22 cellular contexts compared by ENCODE assay signal in genomic region chr19:17129377-17129776, GRCh38. TPM values are rescaled to one million over a fixed set of nuclear protein-coding genes. Genes with fewer than 3 reads are reported as not detected.
DNase-seq lines count a peak whose midpoint lies in the region; ATAC-seq and TF ChIP-seq lines count a peak whose summit lies in the region.
"Had no signal": no experiment of that assay in that cellular context is flagged by ENCODE, and none has a peak within 500 bp of the region (broad histone marks: within the 10 kb centered on the region; RNA-seq: fewer than 3 reads in every experiment).

No MANE protein-coding gene starts in this region.

- H3K4me2 ChIP-seq in mammary epithelial cell (ENCODE audit: insufficient read depth, low read depth, low read length), result peak overlapping the region; percentile 36

- H3K9ac ChIP-seq in mammary epithelial cell (ENCODE audit: insufficient read depth, low read length), result no peak overlapping the region

- intact Hi-C loops in mammary epithelial cell (cut with micrococcal nuclease), result no loop called here
- intact Hi-C loops in MCF 10A (cut with micrococcal nuclease), result no loop called here
- intact Hi-C loops in tibial artery (cut with DNase I; ENCODE audit: low total_unique reads), result loop anchor here (2.0 kb wide), 1 partner anchor 13 kb away; no protein-coding TSS in a partner anchor

- H4K20me1 ChIP-seq in mammary epithelial cell (ENCODE audit: insufficient read depth, low read length), result no peaks in the 10 kb centered on the region

- no peaks in the 10 kb centered on the region for H3K27me3 Mint-ChIP-seq in MCF 10A (ENCODE audit: insufficient read depth, unreplicated experiment)
- H3K27me3 Mint-ChIP-seq in T-helper 17 cell, result no peaks in the 10 kb centered on the region
- H3K27me3 Mint-ChIP-seq: CD8-positive, alpha-beta memory T cell had no signal

- H3K36me3 Mint-ChIP-seq in MCF 10A (ENCODE audit: insufficient read depth, unreplicated experiment) (peaks cover 14% of the 10 kb centered on the region), T-helper 17 cell (ENCODE audit: low read depth) (no peaks in the 10 kb centered on the region)

- no peak overlapping the region for H3K27ac ChIP-seq in mammary epithelial cell (ENCODE audit: insufficient read depth, low read depth, low read length)
- peak overlapping the region; percentile 84 to 89 for H3K27ac ChIP-seq in tibial artery
- H3K27ac ChIP-seq: lower lobe of right lung, right atrium auricular region, upper lobe of right lung had no signal

- dilution Hi-C loops in mammary epithelial cell (cut with HindIII; ENCODE audit: low sequenced_read_pairs), result no loop called here

- H3K9me3 Mint-ChIP-seq in MCF 10A (ENCODE audit: unreplicated experiment), result no peaks in the 10 kb centered on the region
- H3K9me3 Mint-ChIP-seq: brain; CD8-positive, alpha-beta memory T cell had no signal

- DNase-seq in mammary epithelial cell (no peak), MCF 10A (ENCODE audit: unreplicated experiment) (no peak), T-helper 17 cell (no peak), epithelial cell of esophagus (ENCODE audit: low read depth) (peak; percentile 35), tibial artery (no peak), DMS79 (lab: John Stamatoyannopoulos, UW) (no peak)
- DNase-seq in activated effector memory CD4-positive, alpha-beta T cell treated with Interleukin-2 at 50 U/mL for 16 hours, result no peak
- no peak for DNase-seq in stimulated activated CD4-positive, alpha-beta T cell treated with anti-CD3 and anti-CD28 coated beads, Interleukin-15, amount 100 ng/mL, for 24 hours
- DNase-seq: activated CD8-positive, alpha-beta memory T cell treated with anti-CD3 and anti-CD28 coated beads, Interleukin-2, amount 50 U/mL, for 4 hours; activated gamma-delta T cell; CD8-positive, alpha-beta memory T cell; KBM-7; kidney; lower lobe of right lung; NCI-H69; stimulated activated CD4-positive, alpha-beta T cell treated with anti-CD3 and anti-CD28 coated beads, Interleukin-4, amount 100 ng/mL, for 4 hours; stomach; upper lobe of right lung had no signal

- H3K4me3 Mint-ChIP-seq in MCF 10A (ENCODE audit: unreplicated experiment) (no peak overlapping the region), T-helper 17 cell (no peak overlapping the region)
- H3K4me3 Mint-ChIP-seq: brain had no signal

- 48% methylated on average over 8 of the region's 12 CpGs for WGBS in mammary epithelial cell (ENCODE audit: low coverage, missing lambda C conversion rate)

- ATAC-seq in T-helper 17 cell, result no peak
- ATAC-seq: lower lobe of right lung, Right ventricle myocardium inferior, upper lobe of right lung had no signal

- CTCF ChIA-PET in mammary epithelial cell (lab: Charles Lee; ENCODE audit: low non-redundant PET) (interaction anchor here (0.6 kb wide), 1 partner anchor 53 kb away, joined by 4 read pairs; no protein-coding TSS in a partner anchor), MCF 10A (lab: Yijun Ruan, JAX) (no interaction called here)

- peaks cover 24% of the 10 kb centered on the region for H3K4me1 ChIP-seq in mammary epithelial cell (ENCODE audit: insufficient read depth, low read length)
- H3K4me1 ChIP-seq in tibial artery, result peaks cover 0 to 45% (median 24%) of the 10 kb centered on the region in 4 donors

- H3K4me1 Mint-ChIP-seq in MCF 10A (ENCODE audit: insufficient read depth, unreplicated experiment), result peaks cover 12% of the 10 kb centered on the region
- H3K4me1 Mint-ChIP-seq in T-helper 17 cell, result peaks cover 19% of the 10 kb centered on the region

- H2AFZ ChIP-seq in mammary epithelial cell (ENCODE audit: low read depth, low read length), result no peak overlapping the region

- in situ Hi-C loops in mammary epithelial cell (cut with MboI; ENCODE audit: low sequenced_read_pairs in 2 of 2), result no loop called here

- no peaks in the 10 kb centered on the region for H3K36me3 ChIP-seq in mammary epithelial cell (ENCODE audit: insufficient read depth, low read length)
- peaks cover 0 to 9% (median 0%) of the 10 kb centered on the region in 3 donors for H3K36me3 ChIP-seq in tibial artery
- H3K36me3 ChIP-seq: right atrium auricular region, upper lobe of right lung had no signal

- BruUV-seq in mammary epithelial cell (replicated peaks; lab: Mats Ljungman, UMichigan), result no TSS peak
- no TSS peak for BruUV-seq in MCF 10A (replicated peaks; lab: Mats Ljungman, UMichigan)

- H3K9me3 ChIP-seq in mammary epithelial cell (replicated peaks; ENCODE audit: insufficient read depth, low read length) (no peaks in the 10 kb centered on the region), T-helper 17 cell (ENCODE audit: control insufficient read depth, low read length, poor library complexity, severe bottlenecking) (no peaks in the 10 kb centered on the region), tibial artery (no peaks in the 10 kb centered on the region)
- H3K9me3 ChIP-seq: lower lobe of right lung, right atrium auricular region, stomach, upper lobe of right lung had no signal

- H3K4me3 ChIP-seq in mammary epithelial cell (replicated peaks in 1 of 3; ENCODE audit: insufficient read depth in 1 of 3, low read depth in 2 of 3, low read length in 3 of 3) (no peak overlapping the region), epithelial cell of esophagus (ENCODE audit: low read length) (no peak overlapping the region), tibial artery (no peak overlapping the region)
- H3K4me3 ChIP-seq: coronary artery, lower lobe of right lung, right atrium auricular region, stomach, upper lobe of right lung had no signal

- TF ChIP-seq CTCF in mammary epithelial cell (conservative IDR thresholded peaks at IDR 0.05 in 1 of 2, IDR thresholded peaks at IDR 0.05 in 1 of 2; ENCODE audit: extremely low read depth in 1 of 2, insufficient read depth in 1 of 2, low read depth in 1 of 2, low read length in 2 of 2), result no peak
- no peak for TF ChIP-seq CTCF in MCF 10A (IDR thresholded peaks at IDR 0.05; ENCODE audit: unreplicated experiment)
- TF ChIP-seq CTCF in epithelial cell of esophagus (IDR thresholded peaks at IDR 0.05; ENCODE audit: insufficient read depth, low read depth, low read length, missing control alignments), result no peak
- TF ChIP-seq CTCF in tibial artery (IDR thresholded peaks at IDR 0.05), result no peak

- no peaks in the 10 kb centered on the region for H3K27me3 ChIP-seq in mammary epithelial cell (ENCODE audit: insufficient read depth, low read length)
- H3K27me3 ChIP-seq in tibial artery, result no peaks in the 10 kb centered on the region
- H3K27me3 ChIP-seq: right atrium auricular region, stomach, upper lobe of right lung had no signal

- H3K27ac Mint-ChIP-seq in MCF 10A (ENCODE audit: low read depth, unreplicated experiment), result no peak overlapping the region
- H3K27ac Mint-ChIP-seq in T-helper 17 cell, result peak overlapping the region; percentile 29

- POLR2A ChIA-PET in MCF 10A (lab: Yijun Ruan, JAX), result no interaction called here

- peaks cover 30% of the 10 kb centered on the region for H3K79me2 ChIP-seq in mammary epithelial cell (ENCODE audit: insufficient read depth, low read length)

RNA-seq across cellular contexts. Expression of gene MYO9B, which starts 53.8 kb away (rescaled TPM):
- total RNA-seq in mammary epithelial cell (10 to 100 TPM; 61.2 to 64.5 TPM), MCF 10A (2022) (43.5 and 49.5 TPM in 2 replicates), T-helper 17 cell (100 to 1,000 TPM; 202 to 220 TPM)
- 37.8 TPM for polyA plus RNA-seq in mammary epithelial cell
- polyA minus RNA-seq in mammary epithelial cell, result 61.1 TPM

RNA-seq across cellular contexts. Expression of gene HAUS8, which starts 54.1 kb away (rescaled TPM):
- total RNA-seq in mammary epithelial cell (10 to 100 TPM in 1 of 2 donors, 1 to 10 TPM in 1; 1.2 to 12.5 TPM), MCF 10A (2022) (6.6 and 8.4 TPM in 2 replicates), T-helper 17 cell (10 to 100 TPM; 18.4 to 26.2 TPM)
- polyA plus RNA-seq in mammary epithelial cell, result 15.6 TPM
- 2.8 TPM for polyA minus RNA-seq in mammary epithelial cell
